In genomic region chr11:113282898-113283297, GRCh38 we compare ENCODE assay signal across 22 cellular contexts.
"Had no signal": no experiment of that assay in that cellular context is flagged by ENCODE, and none has a peak within 500 bp of the region (broad histone marks: within the 10 kb centered on the region; RNA-seq: fewer than 3 reads in every experiment).

No MANE protein-coding gene starts in this region.

- H3K27ac ChIP-seq: RWPE1 had no signal

- DNase-seq: KBM-7; MV-4-11; NCI-H1048; NCI-H1105; NCI-H1417; NCI-H1436 treated with DMSO at 0.1 percent for 48 hours; NCI-H1694; NCI-H187 treated with DMSO at 0.1 percent for 48 hours; NCI-H2029 treated with DMSO at 0.1 percent for 48 hours; NCI-H2171 treated with DMSO at 0.1 percent for 48 hours; NCI-H345; NCI-H446 treated with DMSO at 0.1 percent for 48 hours; NCI-H510A treated with DMSO at 0.1 percent for 48 hours; NCI-H69; NCI-H774; NK-92 treated with Interleukin-12 subunit alpha and Interleukin-12 subunit beta, amount 100 ng/mL, for 24 hours; PC-3; SHP77; SK-N-SH; SW 1271 had no signal

- ATAC-seq: Panc1, PC-3 had no signal

- H3K9me3 ChIP-seq: SK-N-SH had no signal
